ENCODE assay signal across 1 cellular context in genomic region chr4:75598390-75598789, GRCh38.
A peak's percentile ranks its signal among the peaks of the same experiment; 100 is the strongest.
TF ChIP-seq lines count a peak whose summit lies in the region.

No MANE protein-coding gene starts in this region.

TF ChIP-seq in H1, 55 proteins besides CTCF, POLR2A, EP300 and RAD21:
- TF ChIP-seq BCL11A (IDR thresholded peaks at IDR 0.05; ENCODE audit: low read depth in 2 of 2, low read length in 2 of 2), result no peak
- peak; percentile 57 for TF ChIP-seq MAFK (IDR thresholded peaks at IDR 0.05; ENCODE audit: low read depth, low read length)
- TF ChIP-seq, protein P1, sequence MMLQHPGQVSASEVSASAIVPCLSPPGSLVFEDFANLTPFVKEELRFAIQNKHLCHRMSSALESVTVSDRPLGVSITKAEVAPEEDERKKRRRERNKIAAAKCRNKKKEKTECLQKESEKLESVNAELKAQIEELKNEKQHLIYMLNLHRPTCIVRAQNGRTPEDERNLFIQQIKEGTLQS (IDR thresholded peaks at IDR 0.05; ENCODE audit: insufficient read depth, low read depth, low read length), result no peak
TF ChIP-seq in H1: peak in this region for 1.
